ENCODE assay signal across 1 cellular context in genomic region chr20:33567949-33568348, GRCh38.
TF ChIP-seq lines count a peak whose summit lies in the region.

No MANE protein-coding gene starts in this region.

TF ChIP-seq in GM12878, 131 proteins besides CTCF, POLR2A, EP300 and RAD21 (continued from another document):
- TF ChIP-seq SUPT20H (IDR thresholded peaks at IDR 0.05; ENCODE audit: borderline replicate concordance, control insufficient read depth, low read depth, low read length) = no peak
- TF ChIP-seq ZNF207 (IDR thresholded peaks at IDR 0.05; ENCODE audit: borderline replicate concordance) = no peak
- no peak for TF ChIP-seq MAX (IDR thresholded peaks at IDR 0.05; ENCODE audit: low read depth, low read length)
